In genomic region chr1:46643368-46643775, GRCh38 we compare ENCODE assay signal across 1 cellular context.
TF ChIP-seq lines count a peak whose summit lies in the region.

No MANE protein-coding gene starts in this region.

TF ChIP-seq in HepG2, 621 proteins besides CTCF, POLR2A, EP300 and RAD21 (continues in another document):
- TF ChIP-seq ZNF318 (CRISPR knock-in tag; IDR thresholded peaks at IDR 0.05) (no peak), CBX5 (CRISPR knock-in tag; IDR thresholded peaks at IDR 0.05; ENCODE audit: borderline replicate concordance) (no peak), FOXP4 (CRISPR knock-in tag; IDR thresholded peaks at IDR 0.05) (0 out of 2 replicates have a peak, but pooled peaks have one; percentile 14), HNRNPL (IDR thresholded peaks at IDR 0.05; ENCODE audit: low read depth, low read length) (no peak), MXI1 (IDR thresholded peaks at IDR 0.05; ENCODE audit: borderline replicate concordance, low read depth, low read length) (no peak), ZC3H13 (CRISPR knock-in tag; IDR thresholded peaks at IDR 0.05) (no peak), SAP130 (CRISPR knock-in tag; IDR thresholded peaks at IDR 0.05; ENCODE audit: low read depth) (peak; percentile 23), CCDC6 (CRISPR knock-in tag; IDR thresholded peaks at IDR 0.05) (no peak), PLSCR1 (CRISPR knock-in tag; IDR thresholded peaks at IDR 0.05; ENCODE audit: borderline replicate concordance) (no peak), NR2F6 (IDR thresholded peaks at IDR 0.05) (no peak), NR2F6 (CRISPR knock-in tag; IDR thresholded peaks at IDR 0.05) (no peak), ZNF564 (CRISPR knock-in tag; IDR thresholded peaks at IDR 0.05) (no peak), NCOA1 (CRISPR knock-in tag; IDR thresholded peaks at IDR 0.05) (no peak), THYN1 (CRISPR knock-in tag; IDR thresholded peaks at IDR 0.05; ENCODE audit: borderline replicate concordance, low read depth) (no peak), GATAD2A (CRISPR knock-in tag; IDR thresholded peaks at IDR 0.05) (peak; percentile 23; the same call in 1 of the 2 replicates), ATRX (CRISPR knock-in tag; IDR thresholded peaks at IDR 0.05; ENCODE audit: borderline replicate concordance) (no peak), CENPT (CRISPR knock-in tag; IDR thresholded peaks at IDR 0.05; ENCODE audit: low read depth) (no peak), ZKSCAN8 (CRISPR knock-in tag; IDR thresholded peaks at IDR 0.05; ENCODE audit: borderline replicate concordance) (peak; percentile 55; the same call in 1 of the 2 replicates), MAFK (conservative IDR thresholded peaks at IDR 0.05 in 1 of 2, IDR thresholded peaks at IDR 0.05 in 1 of 2; ENCODE audit: low read length in 2 of 2) (no peak), ZNF33A (CRISPR knock-in tag; IDR thresholded peaks at IDR 0.05; ENCODE audit: borderline replicate concordance) (peak; percentile 100), ZNF781 (CRISPR knock-in tag; IDR thresholded peaks at IDR 0.05; ENCODE audit: borderline replicate concordance, not compliant biosample characterization) (no peak), PRPF4 (IDR thresholded peaks at IDR 0.05; ENCODE audit: low read depth, low read length, poor library complexity, severe bottlenecking) (no peak), CREB1 (IDR thresholded peaks at IDR 0.05) (no peak), CREB1 (CRISPR knock-in tag; IDR thresholded peaks at IDR 0.05) (0 out of 2 replicates have a peak, but pooled peaks have one; percentile 10), HOXA9 (CRISPR knock-in tag; IDR thresholded peaks at IDR 0.05; ENCODE audit: borderline replicate concordance) (no peak), PHF21A (CRISPR knock-in tag; IDR thresholded peaks at IDR 0.05) (no peak), ZNF546 (CRISPR knock-in tag; conservative IDR thresholded peaks at IDR 0.05) (no peak), KAT8 (CRISPR knock-in tag; IDR thresholded peaks at IDR 0.05) (0 out of 2 replicates have a peak, but pooled peaks have one; percentile 20)
- TF ChIP-seq, protein P1, sequence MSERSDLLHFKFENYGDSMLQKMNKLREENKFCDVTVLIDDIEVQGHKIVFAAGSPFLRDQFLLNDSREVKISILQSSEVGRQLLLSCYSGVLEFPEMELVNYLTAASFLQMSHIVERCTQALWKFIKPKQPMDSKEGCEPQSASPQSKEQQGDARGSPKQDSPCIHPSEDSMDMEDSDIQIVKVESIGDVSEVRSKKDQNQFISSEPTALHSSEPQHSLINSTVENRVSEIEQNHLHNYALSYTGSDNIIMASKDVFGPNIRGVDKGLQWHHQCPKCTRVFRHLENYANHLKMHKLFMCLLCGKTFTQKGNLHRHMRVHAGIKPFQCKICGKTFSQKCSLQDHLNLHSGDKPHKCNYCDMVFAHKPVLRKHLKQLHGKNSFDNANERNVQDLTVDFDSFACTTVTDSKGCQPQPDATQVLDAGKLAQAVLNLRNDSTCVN (CRISPR knock-in tag; IDR thresholded peaks at IDR 0.05; ENCODE audit: borderline replicate concordance), result no peak
- TF ChIP-seq, protein P2, sequence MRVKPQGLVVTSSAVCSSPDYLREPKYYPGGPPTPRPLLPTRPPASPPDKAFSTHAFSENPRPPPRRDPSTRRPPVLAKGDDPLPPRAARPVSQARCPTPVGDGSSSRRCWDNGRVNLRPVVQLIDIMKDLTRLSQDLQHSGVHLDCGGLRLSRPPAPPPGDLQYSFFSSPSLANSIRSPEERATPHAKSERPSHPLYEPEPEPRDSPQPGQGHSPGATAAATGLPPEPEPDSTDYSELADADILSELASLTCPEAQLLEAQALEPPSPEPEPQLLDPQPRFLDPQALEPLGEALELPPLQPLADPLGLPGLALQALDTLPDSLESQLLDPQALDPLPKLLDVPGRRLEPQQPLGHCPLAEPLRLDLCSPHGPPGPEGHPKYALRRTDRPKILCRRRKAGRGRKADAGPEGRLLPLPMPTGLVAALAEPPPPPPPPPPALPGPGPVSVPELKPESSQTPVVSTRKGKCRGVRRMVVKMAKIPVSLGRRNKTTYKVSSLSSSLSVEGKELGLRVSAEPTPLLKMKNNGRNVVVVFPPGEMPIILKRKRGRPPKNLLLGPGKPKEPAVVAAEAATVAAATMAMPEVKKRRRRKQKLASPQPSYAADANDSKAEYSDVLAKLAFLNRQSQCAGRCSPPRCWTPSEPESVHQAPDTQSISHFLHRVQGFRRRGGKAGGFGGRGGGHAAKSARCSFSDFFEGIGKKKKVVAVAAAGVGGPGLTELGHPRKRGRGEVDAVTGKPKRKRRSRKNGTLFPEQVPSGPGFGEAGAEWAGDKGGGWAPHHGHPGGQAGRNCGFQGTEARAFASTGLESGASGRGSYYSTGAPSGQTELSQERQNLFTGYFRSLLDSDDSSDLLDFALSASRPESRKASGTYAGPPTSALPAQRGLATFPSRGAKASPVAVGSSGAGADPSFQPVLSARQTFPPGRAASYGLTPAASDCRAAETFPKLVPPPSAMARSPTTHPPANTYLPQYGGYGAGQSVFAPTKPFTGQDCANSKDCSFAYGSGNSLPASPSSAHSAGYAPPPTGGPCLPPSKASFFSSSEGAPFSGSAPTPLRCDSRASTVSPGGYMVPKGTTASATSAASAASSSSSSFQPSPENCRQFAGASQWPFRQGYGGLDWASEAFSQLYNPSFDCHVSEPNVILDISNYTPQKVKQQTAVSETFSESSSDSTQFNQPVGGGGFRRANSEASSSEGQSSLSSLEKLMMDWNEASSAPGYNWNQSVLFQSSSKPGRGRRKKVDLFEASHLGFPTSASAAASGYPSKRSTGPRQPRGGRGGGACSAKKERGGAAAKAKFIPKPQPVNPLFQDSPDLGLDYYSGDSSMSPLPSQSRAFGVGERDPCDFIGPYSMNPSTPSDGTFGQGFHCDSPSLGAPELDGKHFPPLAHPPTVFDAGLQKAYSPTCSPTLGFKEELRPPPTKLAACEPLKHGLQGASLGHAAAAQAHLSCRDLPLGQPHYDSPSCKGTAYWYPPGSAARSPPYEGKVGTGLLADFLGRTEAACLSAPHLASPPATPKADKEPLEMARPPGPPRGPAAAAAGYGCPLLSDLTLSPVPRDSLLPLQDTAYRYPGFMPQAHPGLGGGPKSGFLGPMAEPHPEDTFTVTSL (CRISPR knock-in tag; IDR thresholded peaks at IDR 0.05; ENCODE audit: borderline replicate concordance), result peak; percentile 38; the same call in 1 of the 2 replicates
- TF ChIP-seq, protein P3, sequence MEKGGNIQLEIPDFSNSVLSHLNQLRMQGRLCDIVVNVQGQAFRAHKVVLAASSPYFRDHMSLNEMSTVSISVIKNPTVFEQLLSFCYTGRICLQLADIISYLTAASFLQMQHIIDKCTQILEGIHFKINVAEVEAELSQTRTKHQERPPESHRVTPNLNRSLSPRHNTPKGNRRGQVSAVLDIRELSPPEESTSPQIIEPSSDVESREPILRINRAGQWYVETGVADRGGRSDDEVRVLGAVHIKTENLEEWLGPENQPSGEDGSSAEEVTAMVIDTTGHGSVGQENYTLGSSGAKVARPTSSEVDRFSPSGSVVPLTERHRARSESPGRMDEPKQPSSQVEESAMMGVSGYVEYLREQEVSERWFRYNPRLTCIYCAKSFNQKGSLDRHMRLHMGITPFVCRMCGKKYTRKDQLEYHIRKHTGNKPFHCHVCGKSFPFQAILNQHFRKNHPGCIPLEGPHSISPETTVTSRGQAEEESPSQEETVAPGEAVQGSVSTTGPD (CRISPR knock-in tag; IDR thresholded peaks at IDR 0.05), result no peak
- TF ChIP-seq, protein P4, sequence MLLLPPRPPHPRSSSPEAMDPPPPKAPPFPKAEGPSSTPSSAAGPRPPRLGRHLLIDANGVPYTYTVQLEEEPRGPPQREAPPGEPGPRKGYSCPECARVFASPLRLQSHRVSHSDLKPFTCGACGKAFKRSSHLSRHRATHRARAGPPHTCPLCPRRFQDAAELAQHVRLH (CRISPR knock-in tag; IDR thresholded peaks at IDR 0.05; ENCODE audit: borderline replicate concordance, low read depth), result no peak
- TF ChIP-seq, protein P5, sequence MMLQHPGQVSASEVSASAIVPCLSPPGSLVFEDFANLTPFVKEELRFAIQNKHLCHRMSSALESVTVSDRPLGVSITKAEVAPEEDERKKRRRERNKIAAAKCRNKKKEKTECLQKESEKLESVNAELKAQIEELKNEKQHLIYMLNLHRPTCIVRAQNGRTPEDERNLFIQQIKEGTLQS (CRISPR knock-in tag; IDR thresholded peaks at IDR 0.05), result no peak
